In the genomic region with DNA sequence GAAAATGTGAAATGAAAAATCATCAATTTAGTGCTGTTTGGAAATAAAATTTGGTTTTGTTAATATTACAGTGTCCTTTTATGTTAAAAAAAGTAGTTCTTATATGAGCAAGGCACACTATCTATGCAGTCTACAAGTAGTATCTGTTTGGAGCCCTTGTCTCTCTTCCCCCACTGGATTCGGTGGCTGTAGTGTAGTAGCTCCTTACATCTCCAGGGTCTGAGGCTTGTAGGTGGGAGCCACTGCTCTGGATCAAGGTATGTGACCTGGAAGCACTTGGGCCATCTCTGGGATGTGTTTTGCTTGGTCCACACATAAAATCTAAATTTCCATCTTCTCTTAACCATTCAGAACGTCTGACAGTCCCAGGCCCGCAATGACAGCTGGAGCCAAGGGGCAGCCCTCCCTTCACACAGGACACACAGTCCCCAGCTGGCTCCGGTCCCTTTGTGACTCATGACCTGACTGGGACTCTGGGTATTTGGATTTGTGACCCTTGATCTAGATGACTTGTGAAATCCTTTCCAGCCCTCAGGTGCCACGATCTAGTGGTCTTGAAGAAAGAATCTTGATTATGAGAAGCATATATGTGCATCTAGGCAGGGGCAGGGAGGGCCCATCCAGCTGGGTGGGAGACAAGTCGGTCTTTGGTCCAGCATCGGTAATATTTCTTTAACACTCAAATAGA, we compare ENCODE assay signal across 20 cellular contexts.
DNase-seq lines count a peak whose midpoint lies in the region; ATAC-seq, FAIRE-seq and TF ChIP-seq lines count a peak whose summit lies in the region.
"Had no signal": no experiment of that assay in that cellular context is flagged by ENCODE, and none has a peak within 500 bp of the region (broad histone marks: within the 10 kb centered on the region; RNA-seq: fewer than 3 reads in every experiment).

No MANE protein-coding gene starts in this region.

- no peaks in the 10 kb centered on the region for H3K4me1 ChIP-seq in endothelial cell of umbilical vein (ENCODE audit: control insufficient read depth, extremely low read depth, insufficient read depth, low read length)
- H3K4me1 ChIP-seq in psoas muscle = peaks cover 54% of the 10 kb centered on the region
- H3K4me1 ChIP-seq in A673 (ENCODE audit: insufficient read depth, low read length, poor library complexity, severe bottlenecking) = no peaks in the 10 kb centered on the region
- H3K4me1 ChIP-seq: prostate gland had no signal

- no peak overlapping the region for H3K9ac ChIP-seq in endothelial cell of umbilical vein (replicated peaks; ENCODE audit: extremely low read depth, insufficient read depth, low read length)

- H3K9me3 ChIP-seq in endothelial cell of umbilical vein (replicated peaks; ENCODE audit: control insufficient read depth, insufficient read depth, low read length) (no peaks in the 10 kb centered on the region), psoas muscle (no peaks in the 10 kb centered on the region), A673 (ENCODE audit: low read depth, low read length, poor library complexity, severe bottlenecking) (no peaks in the 10 kb centered on the region)
- H3K9me3 ChIP-seq: prostate gland had no signal

- H3K4me3 ChIP-seq in endothelial cell of umbilical vein (replicated peaks in 1 of 3; ENCODE audit: insufficient read depth in 1 of 3, low read depth in 1 of 3, low read length in 3 of 3) (no peak overlapping the region), psoas muscle (no peak overlapping the region), A673 (ENCODE audit: low read depth, low read length, poor library complexity, severe bottlenecking) (no peak overlapping the region), coronary artery (no peak overlapping the region)
- H3K4me3 ChIP-seq: cardiac muscle cell, dorsolateral prefrontal cortex, prostate gland had no signal

- POLR2A ChIA-PET in endothelial cell of umbilical vein (lab: Charles Lee) (no interaction called here), A673 (lab: Charles Lee; ENCODE audit: low non-redundant PET) (no interaction called here)

- H3K27ac Mint-ChIP-seq in activated T-cell treated with anti-CD3 and anti-CD28 coated beads, Interleukin-2, amount 50 U/mL, for 24 hours = no peak overlapping the region
- H3K27ac Mint-ChIP-seq: activated CD4-positive, alpha-beta T cell treated with anti-CD3 and anti-CD28 coated beads, Interleukin-2, amount 10 ng/mL, durations not matched to agents 7 days and 5 days; CD4-positive, CD25-positive, alpha-beta regulatory T cell had no signal

- no TSS peak for BruUV-seq in endothelial cell of umbilical vein (replicated peaks; lab: Mats Ljungman, UMichigan)
- BruUV-seq in A673 (replicated peaks; lab: Mats Ljungman, UMichigan) = no TSS peak

- peak; percentile 96 for ATAC-seq in left lobe of liver
- ATAC-seq in psoas muscle = peak; percentile 75 to 82 (median 80)

- H3K27ac ChIP-seq in endothelial cell of umbilical vein (ENCODE audit: insufficient read depth, low read depth, low read length) (no peak overlapping the region), psoas muscle (peak overlapping the region; percentile 94), A673 (ENCODE audit: low read depth, low read length, poor library complexity, severe bottlenecking) (no peak overlapping the region), coronary artery (no peak overlapping the region)
- H3K27ac ChIP-seq: cardiac muscle cell, dorsolateral prefrontal cortex, HL-60, prostate gland had no signal

- intact Hi-C loops in endothelial cell of umbilical vein (cut with micrococcal nuclease) = no loop called here
- intact Hi-C loops in psoas muscle (cut with DNase I) = loop anchor here in 1 of 2 donors (2.0 kb wide), 1 partner anchor 80 kb away; a partner anchor contains a TSS
- intact Hi-C loops in A673 (cut with micrococcal nuclease; ENCODE audit: unreplicated experiment) = no loop called here

- no peaks in the 10 kb centered on the region for H3K9me1 ChIP-seq in endothelial cell of umbilical vein (replicated peaks; ENCODE audit: control insufficient read depth, extremely low read depth, insufficient read depth, low read length)

- dilution Hi-C loops in endothelial cell of umbilical vein (cut with MboI; ENCODE audit: extremely low pct_ligation_motif_present, low sequenced_read_pairs) = no loop called here

- H3K79me2 ChIP-seq in endothelial cell of umbilical vein (ENCODE audit: control insufficient read depth, insufficient read depth, low read length) = no peaks in the 10 kb centered on the region

- no peaks in the 10 kb centered on the region for H3K27me3 ChIP-seq in endothelial cell of umbilical vein (ENCODE audit: control insufficient read depth in 2 of 2, insufficient read depth in 2 of 2, low read length in 2 of 2)
- H3K27me3 ChIP-seq in psoas muscle (ENCODE audit: insufficient read depth in 3 of 3, low read length in 2 of 3) = no peaks in the 10 kb centered on the region
- no peaks in the 10 kb centered on the region for H3K27me3 ChIP-seq in A673 (replicated peaks; ENCODE audit: insufficient read depth, low read depth, low read length, poor library complexity)
- H3K27me3 ChIP-seq: cardiac muscle cell, dorsolateral prefrontal cortex had no signal

- peaks cover 7% of the 10 kb centered on the region for H3K4me1 Mint-ChIP-seq in activated T-cell treated with anti-CD3 and anti-CD28 coated beads, Interleukin-2, amount 50 U/mL, for 24 hours (ENCODE audit: low read depth)
- H3K4me1 Mint-ChIP-seq: activated CD4-positive, alpha-beta T cell treated with anti-CD3 and anti-CD28 coated beads, Interleukin-2, amount 10 ng/mL, durations not matched to agents 7 days and 5 days; CD4-positive, CD25-positive, alpha-beta regulatory T cell had no signal

- no peak overlapping the region for H3K4me2 ChIP-seq in endothelial cell of umbilical vein (ENCODE audit: insufficient read depth, low read length)

- no peaks in the 10 kb centered on the region for H3K27me3 Mint-ChIP-seq in activated T-cell treated with anti-CD3 and anti-CD28 coated beads, Interleukin-2, amount 50 U/mL, for 24 hours
- H3K27me3 Mint-ChIP-seq: activated CD4-positive, alpha-beta T cell treated with anti-CD3 and anti-CD28 coated beads, Interleukin-2, amount 10 ng/mL, durations not matched to agents 7 days and 5 days; CD4-positive, CD25-positive, alpha-beta regulatory T cell had no signal

- peak; percentile 30 for DNase-seq in H54 (ENCODE audit: insufficient read length, low spot score)
- DNase-seq in endothelial cell of umbilical vein (ENCODE audit: low read depth, low spot score) = no peak
- DNase-seq in left lobe of liver (ENCODE audit: low spot score) = peak; percentile 83
- DNase-seq in psoas muscle = peak; percentile 84 to 93
- DNase-seq in A673 (ENCODE audit: low spot score) = no peak
- no peak for DNase-seq in activated T-cell treated with anti-CD3 and anti-CD28 coated beads, Interleukin-2, amount 50 U/mL, for 24 hours
- no peak for DNase-seq in coronary artery (ENCODE audit: low spot score)
- no peak for DNase-seq in effector CD4-positive, alpha-beta T cell
- DNase-seq: activated CD4-positive, alpha-beta T cell treated with anti-CD3 and anti-CD28 coated beads, Interleukin-2, amount 10 ng/mL, durations not matched to agents 7 days and 5 days; activated gamma-delta T cell treated with Interleukin-2 at 50 U/mL for 16 hours; amniotic stem cell; CD4-positive, CD25-positive, alpha-beta regulatory T cell; mesendoderm; NCI-H2107; stimulated activated CD8-positive, alpha-beta memory T cell treated with anti-CD3 and anti-CD28 coated beads, Interleukin-4, amount 100 ng/mL, for 48 hours; SW 1271 had no signal

- H3K9me3 Mint-ChIP-seq in activated T-cell treated with anti-CD3 and anti-CD28 coated beads, Interleukin-2, amount 50 U/mL, for 24 hours = no peaks in the 10 kb centered on the region
- H3K9me3 Mint-ChIP-seq: activated CD4-positive, alpha-beta T cell treated with anti-CD3 and anti-CD28 coated beads, Interleukin-2, amount 10 ng/mL, durations not matched to agents 7 days and 5 days had no signal

- no peak overlapping the region for H2AFZ ChIP-seq in endothelial cell of umbilical vein (ENCODE audit: low read depth, low read length)

- H4K20me1 ChIP-seq in endothelial cell of umbilical vein (replicated peaks; ENCODE audit: control insufficient read depth, extremely low read depth, insufficient read depth, low read length) = no peaks in the 10 kb centered on the region

- TF ChIP-seq CTCF in endothelial cell of umbilical vein (IDR thresholded peaks at IDR 0.05; ENCODE audit: extremely low read depth in 1 of 2, insufficient read depth in 1 of 2, low read depth in 1 of 2, low read length in 2 of 2) (no peak), psoas muscle (IDR thresholded peaks at IDR 0.05) (no peak), A673 (conservative IDR thresholded peaks at IDR 0.05; ENCODE audit: low read depth, low read length) (no peak), coronary artery (IDR thresholded peaks at IDR 0.05) (no peak)

- peaks cover 42% of the 10 kb centered on the region for H3K36me3 Mint-ChIP-seq in activated T-cell treated with anti-CD3 and anti-CD28 coated beads, Interleukin-2, amount 50 U/mL, for 24 hours (ENCODE audit: low read depth)

- no peak for TF ChIP-seq POLR2A in H54 (IDR thresholded peaks at IDR 0.05; ENCODE audit: low read depth, low read length)
- no peak for TF ChIP-seq POLR2A in endothelial cell of umbilical vein (IDR thresholded peaks at IDR 0.05; ENCODE audit: low read depth, low read length)

- WGBS in psoas muscle, 3 donors = 36 to 50% (median 44%) methylated on average over 7 of the region's 7 CpGs

- FAIRE-seq in H54 (lab: Jason Lieb, UNC) (no peak), endothelial cell of umbilical vein (lab: Jason Lieb, UNC) (peak; percentile 43)

- no peak overlapping the region for H3K4me3 Mint-ChIP-seq in activated T-cell treated with anti-CD3 and anti-CD28 coated beads, Interleukin-2, amount 50 U/mL, for 24 hours
- H3K4me3 Mint-ChIP-seq: activated CD4-positive, alpha-beta T cell treated with anti-CD3 and anti-CD28 coated beads, Interleukin-2, amount 10 ng/mL, durations not matched to agents 7 days and 5 days; CD4-positive, CD25-positive, alpha-beta regulatory T cell had no signal

- CTCF ChIA-PET in endothelial cell of umbilical vein (lab: Charles Lee) = no interaction called here
- CTCF ChIA-PET in A673 (lab: Charles Lee) = no interaction called here

- H3K36me3 ChIP-seq in endothelial cell of umbilical vein (ENCODE audit: control insufficient read depth in 2 of 2, extremely low read depth in 1 of 2, insufficient read depth in 2 of 2, low read length in 2 of 2) = peaks cover 7% of the 10 kb centered on the region in 2 experiments
- peaks cover 6 to 10% of the 10 kb centered on the region in 2 donors for H3K36me3 ChIP-seq in psoas muscle (ENCODE audit: insufficient read depth in 1 of 2, low read depth in 1 of 2)
- H3K36me3 ChIP-seq in A673 (ENCODE audit: insufficient read depth, low read length, poor library complexity, severe bottlenecking) = peaks cover 33% of the 10 kb centered on the region
- H3K36me3 ChIP-seq: prostate gland had no signal

TF ChIP-seq in endothelial cell of umbilical vein, 7 proteins besides CTCF, POLR2A, EP300 and RAD21 (continues in another document):
- TF ChIP-seq, protein P1, sequence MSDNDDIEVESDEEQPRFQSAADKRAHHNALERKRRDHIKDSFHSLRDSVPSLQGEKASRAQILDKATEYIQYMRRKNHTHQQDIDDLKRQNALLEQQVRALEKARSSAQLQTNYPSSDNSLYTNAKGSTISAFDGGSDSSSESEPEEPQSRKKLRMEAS (IDR thresholded peaks at IDR 0.05; ENCODE audit: insufficient read depth, insufficient read length) = no peak
- no peak for TF ChIP-seq POLR2AphosphoS5 (IDR thresholded peaks at IDR 0.05; ENCODE audit: insufficient read depth, low read depth, low read length)
- no peak for TF ChIP-seq MYC (IDR thresholded peaks at IDR 0.05; ENCODE audit: low read depth, low read length)

Comparison
In these comparisons a context has a peak if more than half of its experiments do, and no peak if none do; other contexts are left out.
1. DNase-seq: peak in H54 (single experiment), left lobe of liver (single experiment) and psoas muscle (2 of 2); none in endothelial cell of umbilical vein (single experiment), A673 (single experiment), activated T-cell treated with anti-CD3 and anti-CD28 coated beads, Interleukin-2, amount 50 U/mL, for 24 hours (single experiment), coronary artery (single experiment) and effector CD4-positive, alpha-beta T cell (single experiment).